8 cellular contexts compared by ENCODE assay signal in the genomic region with DNA sequence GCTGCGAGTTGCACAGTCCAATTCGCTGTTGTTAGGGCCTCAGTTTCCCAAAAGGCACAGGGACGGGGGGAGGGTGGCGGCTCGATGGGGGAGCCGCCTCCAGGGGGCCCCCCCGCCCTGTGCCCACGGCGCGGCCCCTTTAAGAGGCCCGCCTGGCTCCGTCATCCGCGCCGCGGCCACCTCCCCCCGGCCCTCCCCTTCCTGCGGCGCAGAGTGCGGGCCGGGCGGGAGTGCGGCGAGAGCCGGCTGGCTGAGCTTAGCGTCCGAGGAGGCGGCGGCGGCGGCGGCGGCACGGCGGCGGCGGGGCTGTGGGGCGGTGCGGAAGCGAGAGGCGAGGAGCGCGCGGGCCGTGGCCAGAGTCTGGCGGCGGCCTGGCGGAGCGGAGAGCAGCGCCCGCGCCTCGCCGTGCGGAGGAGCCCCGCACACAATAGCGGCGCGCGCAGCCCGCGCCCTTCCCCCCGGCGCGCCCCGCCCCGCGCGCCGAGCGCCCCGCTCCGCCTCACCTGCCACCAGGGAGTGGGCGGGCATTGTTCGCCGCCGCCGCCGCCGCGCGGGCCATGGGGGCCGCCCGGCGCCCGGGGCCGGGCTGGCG. TPM values are rescaled to one million over a fixed set of nuclear protein-coding genes. Genes with fewer than 3 reads are reported as not detected.
DNase-seq lines count a peak whose midpoint lies in the region; ATAC-seq and TF ChIP-seq lines count a peak whose summit lies in the region.

BCR (plus strand) TSS at position 209 of the 592 bp plus-strand sequence. CDS start 452 bp downstream, outside the sequence.

- POLR2A ChIA-PET in activated CD8-positive, alpha-beta T cell treated with anti-CD3 and anti-CD28 coated beads, Interleukin-2, amount 10 ng/mL, durations not matched to agents 7 days and 5 days (lab: Charles Lee) = interaction anchor here (0.8 to 2.5 kb wide), 4 partner anchors 17 to 97 kb away, joined by 3 to 11 read pairs (median 4); no protein-coding TSS in a partner anchor

- peak; percentile 70 for ATAC-seq in activated CD8-positive, alpha-beta T cell treated with anti-CD3 and anti-CD28 coated beads, Interleukin-2, amount 10 ng/mL, durations not matched to agents 7 days and 5 days
- ATAC-seq in HG03045 (IDR thresholded peaks at IDR 0.05; ENCODE audit: unreplicated experiment) = no peak

- DNase-seq in AG08395 (ENCODE audit: low spot score) (peak; percentile 89), GM19238 (ENCODE audit: insufficient read length, low spot score) (peak; percentile 65), NCI-H226 (peak; percentile 47), lower leg skin (ENCODE audit: low spot score in 2 of 2) (peak; percentile 41 to 93)
- DNase-seq in activated CD8-positive, alpha-beta T cell treated with anti-CD3 and anti-CD28 coated beads, Interleukin-2, amount 10 ng/mL, durations not matched to agents 7 days and 5 days = peak; percentile 64
- peak; percentile 46 to 52 (median 50) for DNase-seq in effector memory CD4-positive, alpha-beta T cell
- DNase-seq in stimulated activated CD4-positive, alpha-beta T cell treated with anti-CD3 and anti-CD28 coated beads, Interleukin-4, amount 100 ng/mL, for 48 hours (ENCODE audit: low read depth in 2 of 2) = peak; percentile 31 to 51

- H3K4me3 ChIP-seq in effector memory CD4-positive, alpha-beta T cell (ENCODE audit: insufficient read depth, low read depth, low read length, poor library complexity, severe bottlenecking) = peak within 1 kb of the TSS; percentile 71
- peak within 1 kb of the TSS; percentile 81 for H3K4me3 ChIP-seq in lower leg skin (ENCODE audit: low read depth, poor library complexity, severe bottlenecking)

- peaks cover 13% of the 10 kb centered on the region for H3K9me3 Mint-ChIP-seq in activated CD8-positive, alpha-beta T cell treated with anti-CD3 and anti-CD28 coated beads, Interleukin-2, amount 10 ng/mL, durations not matched to agents 7 days and 5 days (ENCODE audit: insufficient read depth)

- no peaks in the 10 kb centered on the region for H3K27me3 ChIP-seq in effector memory CD4-positive, alpha-beta T cell (replicated peaks; ENCODE audit: control insufficient read depth, insufficient read depth, low read length, poor library complexity, severe bottlenecking)

- intact Hi-C loops in lower leg skin (cut with DNase I; ENCODE audit: low total_unique reads) = no loop called here

- H3K36me3 Mint-ChIP-seq in activated CD8-positive, alpha-beta T cell treated with anti-CD3 and anti-CD28 coated beads, Interleukin-2, amount 10 ng/mL, durations not matched to agents 7 days and 5 days (ENCODE audit: low read depth) = peaks cover 31% of the 10 kb centered on the region

- no peaks in the 10 kb centered on the region for H3K36me3 ChIP-seq in effector memory CD4-positive, alpha-beta T cell (ENCODE audit: control insufficient read depth, insufficient read depth, low read length)

- no peak for TF ChIP-seq POLR2A in lower leg skin (IDR thresholded peaks at IDR 0.05)

- peak within 1 kb of the TSS; percentile 79 for H3K4me3 Mint-ChIP-seq in activated CD8-positive, alpha-beta T cell treated with anti-CD3 and anti-CD28 coated beads, Interleukin-2, amount 10 ng/mL, durations not matched to agents 7 days and 5 days

- peaks cover 70% of the 10 kb centered on the region for H3K4me1 Mint-ChIP-seq in activated CD8-positive, alpha-beta T cell treated with anti-CD3 and anti-CD28 coated beads, Interleukin-2, amount 10 ng/mL, durations not matched to agents 7 days and 5 days (ENCODE audit: low read depth)

- peaks cover 48% of the 10 kb centered on the region for H3K4me1 ChIP-seq in effector memory CD4-positive, alpha-beta T cell (ENCODE audit: control insufficient read depth, insufficient read depth, low read length, poor library complexity, severe bottlenecking)

- peaks cover 5% of the 10 kb centered on the region for H3K27me3 Mint-ChIP-seq in activated CD8-positive, alpha-beta T cell treated with anti-CD3 and anti-CD28 coated beads, Interleukin-2, amount 10 ng/mL, durations not matched to agents 7 days and 5 days (ENCODE audit: low read depth)

- TF ChIP-seq CTCF in lower leg skin (IDR thresholded peaks at IDR 0.05) = no peak

- no peaks in the 10 kb centered on the region for H3K9me3 ChIP-seq in effector memory CD4-positive, alpha-beta T cell (ENCODE audit: control insufficient read depth, low read length)

- H3K27ac ChIP-seq in effector memory CD4-positive, alpha-beta T cell (ENCODE audit: insufficient read depth, low read length, poor library complexity, severe bottlenecking) = peak within 1 kb of the TSS; percentile 47

- peak within 1 kb of the TSS; percentile 77 for H3K27ac Mint-ChIP-seq in activated CD8-positive, alpha-beta T cell treated with anti-CD3 and anti-CD28 coated beads, Interleukin-2, amount 10 ng/mL, durations not matched to agents 7 days and 5 days

- WGBS in lower leg skin, 2 donors = 0 to 1% methylated on average over 7 to 31 of the region's 88 CpGs

- CTCF ChIA-PET in activated CD8-positive, alpha-beta T cell treated with anti-CD3 and anti-CD28 coated beads, Interleukin-2, amount 10 ng/mL, durations not matched to agents 7 days and 5 days (lab: Charles Lee) = interaction anchor here (0.6 to 16.3 kb wide), 5 partner anchors 38 to 220 kb away, joined by 3 to 280 read pairs (median 4); no protein-coding TSS in a partner anchor

RNA-seq across cellular contexts. Expression of gene BCR, which starts in this region (rescaled TPM):
- total RNA-seq in activated CD8-positive, alpha-beta T cell treated with anti-CD3 and anti-CD28 coated beads, Interleukin-2, amount 10 ng/mL, durations not matched to agents 7 days and 5 days = 10 to 100 TPM; 31.1 to 31.9 TPM
- 100 to 1,000 TPM in 1 of 4 donors, 10 to 100 TPM in 3; 70.5 to 102 (median 84.1) TPM for total RNA-seq in lower leg skin
